ENCODE assay signal across 23 cellular contexts in genomic region chr13:30247406-30247805, GRCh38. TPM values are rescaled to one million over a fixed set of nuclear protein-coding genes. Genes with fewer than 3 reads are reported as not detected.
A peak's percentile ranks its signal among the peaks of the same experiment; 100 is the strongest.
DNase-seq lines count a peak whose midpoint lies in the region; ATAC-seq, FAIRE-seq and TF ChIP-seq lines count a peak whose summit lies in the region.
"Had no signal": no experiment of that assay in that cellular context is flagged by ENCODE, and none has a peak within 500 bp of the region (broad histone marks: within the 10 kb centered on the region; RNA-seq: fewer than 3 reads in every experiment).

No MANE protein-coding gene starts in this region.

- no peaks in the 10 kb centered on the region for H4K20me1 ChIP-seq in HepG2 (ENCODE audit: insufficient read depth, low read length)
- no peaks in the 10 kb centered on the region for H4K20me1 ChIP-seq in IMR-90 (ENCODE audit: insufficient read depth, low read length)
- H4K20me1 ChIP-seq in H1 (replicated peaks in 1 of 2; ENCODE audit: control insufficient read depth in 1 of 2, insufficient read depth in 2 of 2, low read length in 2 of 2): no peaks in the 10 kb centered on the region
- H4K20me1 ChIP-seq: BLaER1 treated with 17β-estradiol and CSF1 and Interleukin-3, amounts not matched to agents 10 nM and 100 nM had no signal

- no peak overlapping the region for H2AK5ac ChIP-seq in IMR-90 (ENCODE audit: low read depth, low read length)
- H2AK5ac ChIP-seq in H1 (ENCODE audit: low read depth, low read length): no peak overlapping the region

- no peaks in the 10 kb centered on the region for H3K4me1 ChIP-seq in HepG2 (ENCODE audit: insufficient read depth, low read length)
- no peaks in the 10 kb centered on the region for H3K4me1 ChIP-seq in right lobe of liver
- H3K4me1 ChIP-seq in IMR-90 (ENCODE audit: control insufficient read depth, insufficient read depth, low read length): no peaks in the 10 kb centered on the region
- H3K4me1 ChIP-seq in H1 (replicated peaks in 1 of 4; ENCODE audit: control insufficient read depth in 3 of 4, insufficient read depth in 4 of 4, low read length in 3 of 4): no peaks in the 10 kb centered on the region
- H3K4me1 ChIP-seq: Caco-2 had no signal

- H3K4me2 ChIP-seq in HepG2 (ENCODE audit: low read depth, low read length): no peak overlapping the region
- H3K4me2 ChIP-seq in IMR-90 (ENCODE audit: low read depth, low read length): no peak overlapping the region
- H3K4me2 ChIP-seq in H1 (ENCODE audit: insufficient read depth in 1 of 2, low read depth in 2 of 2, low read length in 2 of 2): no peak overlapping the region
- H3K4me2 ChIP-seq: BLaER1 treated with 17β-estradiol and CSF1 and Interleukin-3, amounts not matched to agents 10 nM and 100 nM had no signal

- POLR2A ChIA-PET in HepG2 (lab: Yijun Ruan, JAX): no interaction called here
- POLR2A ChIA-PET in IMR-90 (lab: Charles Lee; ENCODE audit: unreplicated experiment): no interaction called here
- POLR2A ChIA-PET in H1 (lab: Charles Lee; ENCODE audit: partially characterized antibody): no interaction called here

- H3K4me3 ChIP-seq in HepG2 (replicated peaks in 1 of 3; ENCODE audit: insufficient read depth in 1 of 3, low read depth in 2 of 3, low read length in 3 of 3) (no peak overlapping the region), right lobe of liver (no peak overlapping the region), IMR-90 (ENCODE audit: insufficient read depth, low read depth, low read length) (no peak overlapping the region), H1 (ENCODE audit: extremely low read depth in 1 of 4, insufficient read depth in 2 of 4, low read depth in 3 of 4, low read length in 4 of 4) (no peak overlapping the region)
- H3K4me3 ChIP-seq: BLaER1 treated with 17β-estradiol and CSF1 and Interleukin-3, amounts not matched to agents 10 nM and 100 nM had no signal

- H3K36me3 Mint-ChIP-seq in activated naive CD4-positive, alpha-beta T cell treated with anti-CD3 and anti-CD28 coated beads, Interleukin-2, amount 50 U/mL, for 72 hours: peaks cover 0 to 30% of the 10 kb centered on the region in 2 donors
- H3K36me3 Mint-ChIP-seq: CD8-positive, alpha-beta T cell had no signal

- H3K9me3 ChIP-seq in HepG2 (ENCODE audit: low read length): no peaks in the 10 kb centered on the region
- H3K9me3 ChIP-seq in right lobe of liver: no peaks in the 10 kb centered on the region
- peaks cover 3% of the 10 kb centered on the region for H3K9me3 ChIP-seq in IMR-90 (ENCODE audit: control insufficient read depth, insufficient read depth, low read length)
- H3K9me3 ChIP-seq in H1 (ENCODE audit: insufficient read depth in 2 of 2, low read depth in 1 of 2, low read length in 1 of 2): peaks cover 4 to 7% of the 10 kb centered on the region in 2 experiments; a peak in 2 of 4 replicates

- H3K23ac ChIP-seq in IMR-90 (ENCODE audit: low read depth, low read length) (no peak overlapping the region), H1 (ENCODE audit: insufficient read length) (no peak overlapping the region)

- TF ChIP-seq CTCF in HepG2 (CRISPR knock-in tag; IDR thresholded peaks at IDR 0.05) (no peak), right lobe of liver (IDR thresholded peaks at IDR 0.05) (no peak), IMR-90 (conservative IDR thresholded peaks at IDR 0.05; ENCODE audit: low read depth, low read length) (no peak), VCaP (conservative IDR thresholded peaks at IDR 0.05) (no peak), H1 (IDR thresholded peaks at IDR 0.05; ENCODE audit: control extremely low read depth in 1 of 3, insufficient read depth in 1 of 3, low read depth in 1 of 3, low read length in 3 of 3) (no peak)

- H3K79me1 ChIP-seq in IMR-90 (ENCODE audit: low read depth in 1 of 2, low read length in 2 of 2) (peaks cover 9 to 19% of the 10 kb centered on the region in 2 experiments; a peak in 3 of 4 replicates), H1 (ENCODE audit: low read depth, low read length) (no peaks in the 10 kb centered on the region)

- H3K27me3 ChIP-seq in HepG2 (ENCODE audit: control insufficient read depth in 1 of 2, insufficient read depth in 2 of 2, low read length in 2 of 2) (no peaks in the 10 kb centered on the region), right lobe of liver (no peaks in the 10 kb centered on the region), IMR-90 (ENCODE audit: control insufficient read depth, insufficient read depth, low read length) (no peaks in the 10 kb centered on the region), H1 (replicated peaks in 1 of 4; ENCODE audit: control insufficient read depth in 3 of 4, extremely low read depth in 1 of 4, insufficient read depth in 3 of 4, low read length in 3 of 4) (no peaks in the 10 kb centered on the region)
- H3K27me3 ChIP-seq: BLaER1 treated with 17β-estradiol and CSF1 and Interleukin-3, amounts not matched to agents 10 nM and 100 nM had no signal

- 95% methylated on average over 2 of the region's 2 CpGs for WGBS in HepG2 (ENCODE audit: low lambda C conversion rate)
- 100% methylated on average over 2 of the region's 2 CpGs for WGBS in right lobe of liver (ENCODE audit: insufficient coverage, low coverage, low lambda C conversion rate, missing lambda C conversion rate)
- WGBS in IMR-90 (ENCODE audit: extremely low coverage in 2 of 2, insufficient read length in 1 of 2), 2 experiments: no CpG with 5 or more reads among the region's 2 CpGs
- WGBS in H1 (ENCODE audit: extremely low coverage in 1 of 2, insufficient coverage in 1 of 2, insufficient read length in 1 of 2, insufficient replicate concordance in 2 of 2, low coverage in 1 of 2, low lambda C conversion rate in 2 of 2, missing lambda C conversion rate in 1 of 2), 2 experiments: 86% methylated on average over 2 of the region's 2 CpGs; no CpG with 5 or more reads in 1 of the 2 experiments

- no peak for TF ChIP-seq RAD21 in HepG2 (CRISPR knock-in tag; IDR thresholded peaks at IDR 0.05)
- no peak for TF ChIP-seq RAD21 in IMR-90 (IDR thresholded peaks at IDR 0.05; ENCODE audit: low read length)
- TF ChIP-seq RAD21 in H1 (IDR thresholded peaks at IDR 0.05 in 1 of 2, conservative IDR thresholded peaks at IDR 0.05 in 1 of 2; ENCODE audit: low read depth in 2 of 2, low read length in 2 of 2): no peak

- TF ChIP-seq POLR2A in HepG2 (IDR thresholded peaks at IDR 0.05; ENCODE audit: insufficient read depth in 1 of 2, low read depth in 2 of 2, low read length in 2 of 2) (no peak), right lobe of liver (IDR thresholded peaks at IDR 0.05) (no peak), IMR-90 (IDR thresholded peaks at IDR 0.05; ENCODE audit: low read depth, low read length) (no peak), H1 (IDR thresholded peaks at IDR 0.05; ENCODE audit: control extremely low read depth in 1 of 2, low read depth in 2 of 2, low read length in 2 of 2) (no peak)

- H3K18ac ChIP-seq in IMR-90 (ENCODE audit: low read depth, low read length) (no peak overlapping the region), H1 (ENCODE audit: extremely low read depth, low read length) (no peak overlapping the region)

- no peak overlapping the region for H2BK5ac ChIP-seq in IMR-90 (ENCODE audit: low read depth, low read length, poor library complexity, severe bottlenecking)
- H2BK5ac ChIP-seq in H1 (ENCODE audit: low read depth, low read length): no peak overlapping the region

- no peak overlapping the region for H2BK12ac ChIP-seq in H1 (ENCODE audit: low read depth, low read length)

- no peak overlapping the region for H3K9ac ChIP-seq in HepG2 (ENCODE audit: insufficient read depth, low read depth, low read length)
- no peak overlapping the region for H3K9ac ChIP-seq in IMR-90 (ENCODE audit: low read depth, low read length)
- no peak overlapping the region for H3K9ac ChIP-seq in H1 (replicated peaks in 1 of 4; ENCODE audit: extremely low read depth in 1 of 4, low read depth in 3 of 4, low read length in 3 of 4)
- H3K9ac ChIP-seq: BLaER1 treated with 17β-estradiol and CSF1 and Interleukin-3, amounts not matched to agents 10 nM and 100 nM had no signal

- TF ChIP-seq EP300 in HepG2 (IDR thresholded peaks at IDR 0.05; ENCODE audit: low read depth in 2 of 2, low read length in 2 of 2) (no peak), HepG2 (CRISPR knock-in tag; IDR thresholded peaks at IDR 0.05; ENCODE audit: borderline replicate concordance) (no peak), H1 (IDR thresholded peaks at IDR 0.05; ENCODE audit: borderline replicate concordance in 1 of 2, low read depth in 2 of 2, low read length in 2 of 2) (no peak)

- no peak for DNase-seq in HepG2 (ENCODE audit: low spot score)
- DNase-seq in right lobe of liver: no peak
- DNase-seq in IMR-90: no peak
- DNase-seq in H1 (ENCODE audit: low read depth in 1 of 2, low spot score in 2 of 2): no peak
- no peak for DNase-seq in activated naive CD4-positive, alpha-beta T cell treated with anti-CD3 and anti-CD28 coated beads, Interleukin-2, amount 50 U/mL, for 72 hours (ENCODE audit: low spot score in 2 of 2)
- DNase-seq: 8988T; AML-193; Caco-2; Calu3; CD4-positive, alpha-beta T cell; CD8-positive, alpha-beta T cell; DMS79 treated with DMSO at 0.1 percent for 48 hours; GF-D8 had no signal

- BruUV-seq in HepG2 (replicated peaks; lab: Mats Ljungman, UMichigan): no TSS peak
- no TSS peak for BruUV-seq in IMR-90 (replicated peaks; lab: Mats Ljungman, UMichigan)

- ATAC-seq in HepG2: no peak
- no peak for ATAC-seq in right lobe of liver
- no peak for ATAC-seq in IMR-90 (ENCODE audit: low read depth)
- ATAC-seq in GM21619 (IDR thresholded peaks at IDR 0.05; ENCODE audit: unreplicated experiment): no peak
- no peak for ATAC-seq in activated naive CD4-positive, alpha-beta T cell treated with anti-CD3 and anti-CD28 coated beads, Interleukin-2, amount 50 U/mL, for 72 hours
- ATAC-seq in SK-N-SH treated with all-trans-retinoic acid at 6 μM for 48 hours: no peak
- ATAC-seq: CD8-positive, alpha-beta T cell had no signal

- H3K56ac ChIP-seq in IMR-90 (ENCODE audit: extremely low read depth, insufficient read depth, low read length) (no peak overlapping the region), H1 (replicated peaks; ENCODE audit: insufficient read length, low read depth, low read length) (no peak overlapping the region)

- no peaks in the 10 kb centered on the region for H3K9me1 ChIP-seq in IMR-90 (ENCODE audit: insufficient read depth, low read length)

- dilution Hi-C loops in IMR-90 (cut with HindIII; ENCODE audit: low sequenced_read_pairs, unreplicated experiment): no loop called here

- H3K4ac ChIP-seq in IMR-90 (ENCODE audit: low read depth, low read length): no peak overlapping the region
- no peak overlapping the region for H3K4ac ChIP-seq in H1 (replicated peaks; ENCODE audit: insufficient read length, low read depth, low read length)

- H2AFZ ChIP-seq in HepG2 (ENCODE audit: low read length) (no peak overlapping the region), IMR-90 (replicated peaks; ENCODE audit: low read length, poor library complexity) (no peak overlapping the region), H1 (ENCODE audit: low read length) (no peak overlapping the region)

- FAIRE-seq in HepG2 (lab: Jason Lieb, UNC) (no peak), H1 (lab: Jason Lieb, UNC) (no peak)
- FAIRE-seq: A204.1, D721Med, G401.6, GM12891 had no signal

- no peak overlapping the region for H2BK15ac ChIP-seq in IMR-90 (ENCODE audit: low read depth, low read length)
- no peak overlapping the region for H2BK15ac ChIP-seq in H1 (ENCODE audit: low read length)

- H3K79me2 ChIP-seq in HepG2 (ENCODE audit: insufficient read depth, low read length) (no peaks in the 10 kb centered on the region), H1 (ENCODE audit: control insufficient read depth in 1 of 2, insufficient read depth in 2 of 2, low read length in 2 of 2) (no peaks in the 10 kb centered on the region)

- peaks cover 0 to 18% of the 10 kb centered on the region in 2 donors for H3K9me3 Mint-ChIP-seq in activated naive CD4-positive, alpha-beta T cell treated with anti-CD3 and anti-CD28 coated beads, Interleukin-2, amount 50 U/mL, for 72 hours
- H3K9me3 Mint-ChIP-seq: CD4-positive, alpha-beta T cell had no signal

- no peak overlapping the region for H3K27ac ChIP-seq in HepG2 (ENCODE audit: extremely low read length, insufficient read depth, low read length)
- H3K27ac ChIP-seq in right lobe of liver: no peak overlapping the region
- no peak overlapping the region for H3K27ac ChIP-seq in IMR-90 (ENCODE audit: insufficient read depth, low read length)
- H3K27ac ChIP-seq in VCaP: peak overlapping the region; percentile 22; the same call in 1 of the 2 replicates
- H3K27ac ChIP-seq in H1 (ENCODE audit: low read depth, low read length): no peak overlapping the region
- H3K27ac ChIP-seq: BLaER1 treated with 17β-estradiol and CSF1 and Interleukin-3, amounts not matched to agents 10 nM and 100 nM; C4-2B had no signal

- CTCF ChIA-PET in HepG2 (lab: Yijun Ruan, JAX; ENCODE audit: low intra/inter-chr PET ratio, low total read pairs): no interaction called here
- CTCF ChIA-PET in IMR-90 (lab: Yijun Ruan, JAX): interaction anchor here (0.7 kb wide), 1 partner anchor 159 kb away, joined by 3 read pairs; no protein-coding TSS in a partner anchor
- CTCF ChIA-PET in H1 (lab: Charles Lee; ENCODE audit: partially characterized antibody): no interaction called here

- H3K36me3 ChIP-seq in HepG2 (replicated peaks in 1 of 2; ENCODE audit: control insufficient read depth in 1 of 2, insufficient read depth in 2 of 2, low read length in 2 of 2) (no peaks in the 10 kb centered on the region), right lobe of liver (no peaks in the 10 kb centered on the region), IMR-90 (ENCODE audit: control insufficient read depth, insufficient read depth, low read length) (0 out of 2 replicates have a peak, but pooled peaks cover 2% of the 10 kb centered on the region), H1 (ENCODE audit: control insufficient read depth in 2 of 4, insufficient read depth in 4 of 4, low read length in 3 of 4) (no peaks in the 10 kb centered on the region; a peak in 1 of 8 replicates)

- H3K27ac Mint-ChIP-seq in activated naive CD4-positive, alpha-beta T cell treated with anti-CD3 and anti-CD28 coated beads, Interleukin-2, amount 50 U/mL, for 72 hours: no peak overlapping the region
- H3K27ac Mint-ChIP-seq: B cell; CD4-positive, alpha-beta T cell; CD8-positive, alpha-beta T cell had no signal

- no peak overlapping the region for H3K14ac ChIP-seq in IMR-90 (replicated peaks; ENCODE audit: low read depth, low read length)
- no peak overlapping the region for H3K14ac ChIP-seq in H1 (ENCODE audit: insufficient read length)

- H2BK20ac ChIP-seq in IMR-90 (ENCODE audit: low read depth, low read length) (no peak overlapping the region), H1 (ENCODE audit: low read length) (no peak overlapping the region)

- intact Hi-C loops in HepG2 (cut with micrococcal nuclease; ENCODE audit: unreplicated experiment): no loop called here
- intact Hi-C loops in right lobe of liver (cut with DNase I): no loop called here
- intact Hi-C loops in IMR-90 (cut with micrococcal nuclease): no loop called here

- H3K23me2 ChIP-seq in H1 (ENCODE audit: low read depth, low read length): no peaks in the 10 kb centered on the region

- H4K8ac ChIP-seq in IMR-90 (ENCODE audit: low read depth in 2 of 2, low read length in 2 of 2): no peak overlapping the region
- H4K8ac ChIP-seq in H1 (ENCODE audit: extremely low read depth, insufficient read depth, low read length): no peak overlapping the region

- no peak overlapping the region for H2AK9ac ChIP-seq in IMR-90 (replicated peaks; ENCODE audit: low read depth, low read length, poor library complexity)

- in situ Hi-C loops in HepG2 (cut with HindIII; ENCODE audit: extremely low pct_ligation_motif_present, low pct_unique_long_range_greater_than_20kb): no loop called here
- in situ Hi-C loops in IMR-90 (cut with MboI; ENCODE audit: low sequenced_read_pairs): no loop called here

- no peak overlapping the region for H4K91ac ChIP-seq in IMR-90 (ENCODE audit: insufficient read depth, low read depth, low read length)
- no peak overlapping the region for H4K91ac ChIP-seq in H1 (replicated peaks; ENCODE audit: insufficient read length, low read length)

- no peak overlapping the region for H2BK120ac ChIP-seq in IMR-90 (ENCODE audit: low read depth, low read length)
- H2BK120ac ChIP-seq in H1 (replicated peaks; ENCODE audit: low read depth, low read length): no peak overlapping the region

- H4K5ac ChIP-seq in IMR-90 (ENCODE audit: low read depth, low read length): no peak overlapping the region
- no peak overlapping the region for H4K5ac ChIP-seq in H1 (ENCODE audit: insufficient read length, low read depth, low read length)

RNA-seq across cellular contexts. Expression of gene KATNAL1, which starts 59.9 kb away (rescaled TPM):
- total RNA-seq in HepG2 (2016; rRNA removed; fragmentation: Illumina TruSeq; extraction: Trizol) (11.8 and 13.9 TPM in 2 replicates), right lobe of liver (1 to 10 TPM; 6.3 to 10.0 (median 9.3) TPM), IMR-90 (2012; rRNA removed) (16.8 and 35.8 TPM in 2 replicates)
- total RNA-seq in HepG2 (2016; cell fraction: cytosol; rRNA removed; fragmentation: Illumina TruSeq; extraction: Trizol; ENCODE audit: low read depth): 19.6 and 22.7 TPM in 2 replicates
- 10.8 and 15.5 TPM in 2 replicates for total RNA-seq in HepG2 (2016; cell fraction: insoluble cytoplasmic fraction; rRNA removed; fragmentation: Illumina TruSeq; extraction: Trizol)
- 15.8 and 20.3 TPM in 2 replicates for total RNA-seq in HepG2 (2016; cell fraction: membrane; rRNA removed; fragmentation: Illumina TruSeq; extraction: Trizol)
- 16.2 and 19.5 TPM in 2 replicates for total RNA-seq in HepG2 (2016; cell fraction: nucleus; rRNA removed; fragmentation: Illumina TruSeq; extraction: Trizol)
- polyA plus RNA-seq in HepG2 (2011; rRNA removed) (2.8 and 3.2 TPM in 2 replicates), IMR-90 (2012; rRNA removed) (6.5 and 6.9 TPM in 2 replicates), H1 (2011; rRNA removed) (3.0 and 4.0 TPM in 2 replicates)
- 1.6 and 2.2 TPM in 2 replicates for polyA plus RNA-seq in HepG2 (2011; cell fraction: cytosol; rRNA removed)
- polyA plus RNA-seq in HepG2 (2011; cell fraction: nucleus; rRNA removed): 2.9 and 3.5 TPM in 2 replicates
- polyA plus RNA-seq in HepG2 (2012): 2.6 and 4.0 TPM in 2 replicates
- polyA plus RNA-seq in HepG2 (2016; cell fraction: cytosol; fragmentation: Illumina TruSeq; extraction: Trizol; ENCODE audit: low read depth): 4.6 and 4.7 TPM in 2 replicates
- 6.3 and 6.7 TPM in 2 replicates for polyA plus RNA-seq in HepG2 (2016; cell fraction: insoluble cytoplasmic fraction; fragmentation: Illumina TruSeq; extraction: Trizol; ENCODE audit: low read depth)
- polyA plus RNA-seq in HepG2 (2016; cell fraction: membrane; fragmentation: Illumina TruSeq; extraction: Trizol; ENCODE audit: low read depth): 6.3 and 7.2 TPM in 2 replicates
- polyA plus RNA-seq in HepG2 (2016; cell fraction: nucleus; fragmentation: Illumina TruSeq; extraction: Trizol; ENCODE audit: insufficient read depth, low read depth): 6.7 and 8.5 TPM in 2 replicates
- polyA minus RNA-seq in HepG2 (2011; rRNA and poly(A)+ RNA removed; ENCODE audit: low replicate concordance): 1.8 and 3.2 TPM in 2 replicates
- polyA minus RNA-seq in HepG2 (2011; cell fraction: cytosol; rRNA and poly(A)+ RNA removed): 3.5 and 6.6 TPM in 2 replicates
- polyA minus RNA-seq in HepG2 (2011; cell fraction: nucleus; rRNA and poly(A)+ RNA removed): 15.3 and 19.6 TPM in 2 replicates
- 1.2 and 1.5 TPM in 2 replicates for polyA plus RNA-seq in IMR-90 (2012; cell fraction: cytosol; rRNA removed)
- polyA plus RNA-seq in IMR-90 (2012; cell fraction: nucleus; rRNA removed; ENCODE audit: low replicate concordance): 0.91 and 5.9 TPM in 2 replicates
- total RNA-seq in H1 (2021; fragmentation: NEBNext Ultra II Directional; extraction: Animal tissue kit (Norgen Biotek cat#: 25700)): 10.2 and 13.2 TPM in 2 replicates
- 4.4 TPM for polyA plus RNA-seq in H1 (2011; cell fraction: cytosol; rRNA removed)
- 1.7 TPM for polyA plus RNA-seq in H1 (2011; cell fraction: nucleus; rRNA removed)
- 4.7 to 8.8 TPM (median 6.6 TPM) in 4 replicates for polyA plus RNA-seq in H1 (2012, experiment 1 of 2)
- polyA plus RNA-seq in H1 (2012, experiment 2 of 2): 0.38 TPM
- 3.4 TPM for polyA plus RNA-seq in H1 (2013, experiment 1 of 2)
- polyA plus RNA-seq in H1 (2013, experiment 2 of 2): 3.1 TPM
- polyA minus RNA-seq in H1 (2011; rRNA and poly(A)+ RNA removed): 8.2 and 12.3 TPM in 2 replicates
- polyA minus RNA-seq in H1 (2011; cell fraction: cytosol; rRNA and poly(A)+ RNA removed): 9.5 TPM
- polyA minus RNA-seq in H1 (2011; cell fraction: nucleus; rRNA and poly(A)+ RNA removed): 13.1 TPM
- 10 to 100 TPM; 17.4 to 19.1 TPM for total RNA-seq in activated naive CD4-positive, alpha-beta T cell treated with anti-CD3 and anti-CD28 coated beads, Interleukin-2, amount 50 U/mL, for 72 hours

Comparison
In these comparisons a context has a peak if more than half of its experiments do, and no peak if none do; other contexts are left out.
1. Of the 41 proteins assayed by ChIP-seq in both HepG2 and H1: peak only in HepG2: none; only in H1: none; in both: MAFK; in neither: 40.